8 cellular contexts compared by ENCODE assay signal in genomic region chr4:186727149-186727976, GRCh38. TPM values are rescaled to one million over a fixed set of nuclear protein-coding genes. Genes with fewer than 3 reads are reported as not detected.
DNase-seq lines count a peak whose midpoint lies in the region; ATAC-seq, FAIRE-seq and TF ChIP-seq lines count a peak whose summit lies in the region.

No MANE protein-coding gene starts in this region.

- no peak for ATAC-seq in mucosa of descending colon

- peaks cover 47% of the 10 kb centered on the region for H3K4me1 ChIP-seq in left ventricle myocardium inferior
- peaks cover 7% of the 10 kb centered on the region for H3K4me1 ChIP-seq in mucosa of descending colon (ENCODE audit: low read depth)

- H3K4me3 ChIP-seq in left ventricle myocardium inferior = peak overlapping the region; percentile 92
- H3K4me3 ChIP-seq in mucosa of descending colon = peak overlapping the region; percentile 82

- H3K9me3 ChIP-seq in left ventricle myocardium inferior (replicated peaks) (no peaks in the 10 kb centered on the region), mucosa of descending colon (no peaks in the 10 kb centered on the region)

- H3K36me3 ChIP-seq in left ventricle myocardium inferior (no peaks in the 10 kb centered on the region), mucosa of descending colon (ENCODE audit: low read depth) (no peaks in the 10 kb centered on the region)

- peaks cover 46% of the 10 kb centered on the region for H3K27me3 ChIP-seq in left ventricle myocardium inferior (ENCODE audit: low read depth)

- H3K27ac ChIP-seq in left ventricle myocardium inferior (replicated peaks) (peak overlapping the region; percentile 93), cingulate gyrus (ENCODE audit: low read depth, low read length) (peak overlapping the region; percentile 60)

- no peak for DNase-seq in left ventricle myocardium inferior
- DNase-seq in cardiac septum (ENCODE audit: low spot score) = no peak
- DNase-seq in mucosa of descending colon = no peak
- DNase-seq in occipital lobe (lab: John Stamatoyannopoulos, UW) = no peak
- DNase-seq in NCI-H146 (lab: John Stamatoyannopoulos, UW) = no peak
- no peak for DNase-seq in dedifferentiated amniotic fluid mesenchymal stem cell (ENCODE audit: extremely low spot score)
- no peak for DNase-seq in frontal cortex (ENCODE audit: low spot score in 2 of 2)

- FAIRE-seq in frontal cortex (lab: Jason Lieb, UNC) = no peak

- intact Hi-C loops in left ventricle myocardium inferior (cut with micrococcal nuclease) = no loop called here
- intact Hi-C loops in cardiac septum (cut with DNase I) = loop anchor here (5.0 kb wide), 3 partner anchors 220 to 880 kb away; no protein-coding TSS in a partner anchor
- intact Hi-C loops in mucosa of descending colon (cut with DNase I, micrococcal nuclease) = loop anchor here in 1 of 2 donors (5.0 kb wide), 1 partner anchor 210 kb away; no protein-coding TSS in a partner anchor

- TF ChIP-seq CTCF in left ventricle myocardium inferior (IDR thresholded peaks at IDR 0.05; ENCODE audit: borderline replicate concordance) (no peak), mucosa of descending colon (IDR thresholded peaks at IDR 0.05) (no peak)

RNA-seq across cellular contexts. Expression of gene FAT1, which starts 3.7 kb away (rescaled TPM):
- total RNA-seq in left ventricle myocardium inferior = 59.1 TPM
- total RNA-seq in cardiac septum = 90.7 TPM
- 100 to 1,000 TPM; 241 to 337 (median 259) TPM for total RNA-seq in mucosa of descending colon
- total RNA-seq in occipital lobe = 28.4 TPM
- 26.9 TPM for total RNA-seq in frontal cortex
